9 cellular contexts compared by ENCODE assay signal in the genomic region with DNA sequence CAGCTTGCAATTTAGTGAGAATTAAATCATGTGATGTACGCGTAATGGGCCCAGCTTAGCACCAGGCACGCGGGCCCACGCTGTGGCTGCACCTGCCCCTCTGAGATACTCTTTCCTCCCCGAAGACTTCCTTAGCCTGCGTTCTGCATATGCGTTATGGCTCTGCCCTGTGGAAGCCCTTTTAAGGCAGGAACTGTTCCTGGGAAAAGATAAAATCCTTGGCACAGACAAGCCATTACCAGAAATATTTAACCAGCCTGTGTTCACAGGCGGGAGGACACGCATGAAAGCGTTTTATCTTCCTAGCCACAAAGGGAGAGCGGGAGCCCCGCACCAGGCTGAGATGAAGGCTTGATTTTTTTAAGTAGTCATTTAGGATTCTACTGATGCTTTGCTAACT.
"Had no signal": no experiment of that assay in that cellular context is flagged by ENCODE, and none has a peak within 500 bp of the region (broad histone marks: within the 10 kb centered on the region; RNA-seq: fewer than 3 reads in every experiment).

No MANE protein-coding gene starts in this region.

- H3K9me3 Mint-ChIP-seq: natural killer cell treated with Interleukin-12 subunit alpha and Interleukin-12 subunit beta and Interleukin-15 and Interleukin-18, amount 100 ng/mL, for 72 hours; stimulated activated naive CD8-positive, alpha-beta T cell treated with anti-CD3 and anti-CD28 coated beads, Interleukin-15, amount 100 ng/mL, for 72 hours had no signal

- DNase-seq: activated naive CD4-positive, alpha-beta T cell treated with anti-CD3 and anti-CD28 coated beads, Interleukin-2, amount 50 U/mL, for 16 hours; activated T-cell treated with anti-CD3 and anti-CD28 coated beads, Interleukin-2, amount 50 U/mL, for 1 hour; erythroblast; left lung; stimulated activated CD4-positive, alpha-beta T cell treated with anti-CD3 and anti-CD28 coated beads, Interleukin-4, amount 100 ng/mL, for 4 hours; stimulated activated naive CD8-positive, alpha-beta T cell treated with anti-CD3 and anti-CD28 coated beads, Interleukin-15, amount 100 ng/mL, for 72 hours; uterus had no signal

- H3K4me3 Mint-ChIP-seq: brain; natural killer cell treated with Interleukin-12 subunit alpha and Interleukin-12 subunit beta and Interleukin-15 and Interleukin-18, amount 100 ng/mL, for 72 hours; stimulated activated naive CD8-positive, alpha-beta T cell treated with anti-CD3 and anti-CD28 coated beads, Interleukin-15, amount 100 ng/mL, for 72 hours had no signal

- H3K27ac Mint-ChIP-seq: natural killer cell treated with Interleukin-12 subunit alpha and Interleukin-12 subunit beta and Interleukin-15 and Interleukin-18, amount 100 ng/mL, for 72 hours; stimulated activated naive CD8-positive, alpha-beta T cell treated with anti-CD3 and anti-CD28 coated beads, Interleukin-15, amount 100 ng/mL, for 72 hours had no signal

- H3K4me1 Mint-ChIP-seq: stimulated activated naive CD8-positive, alpha-beta T cell treated with anti-CD3 and anti-CD28 coated beads, Interleukin-15, amount 100 ng/mL, for 72 hours had no signal

- H3K27me3 Mint-ChIP-seq: stimulated activated naive CD8-positive, alpha-beta T cell treated with anti-CD3 and anti-CD28 coated beads, Interleukin-15, amount 100 ng/mL, for 72 hours had no signal

- H3K36me3 Mint-ChIP-seq: brain; natural killer cell treated with Interleukin-12 subunit alpha and Interleukin-12 subunit beta and Interleukin-15 and Interleukin-18, amount 100 ng/mL, for 72 hours had no signal
